Comparison of ENCODE assay signal across 1 cellular context in the genomic region with DNA sequence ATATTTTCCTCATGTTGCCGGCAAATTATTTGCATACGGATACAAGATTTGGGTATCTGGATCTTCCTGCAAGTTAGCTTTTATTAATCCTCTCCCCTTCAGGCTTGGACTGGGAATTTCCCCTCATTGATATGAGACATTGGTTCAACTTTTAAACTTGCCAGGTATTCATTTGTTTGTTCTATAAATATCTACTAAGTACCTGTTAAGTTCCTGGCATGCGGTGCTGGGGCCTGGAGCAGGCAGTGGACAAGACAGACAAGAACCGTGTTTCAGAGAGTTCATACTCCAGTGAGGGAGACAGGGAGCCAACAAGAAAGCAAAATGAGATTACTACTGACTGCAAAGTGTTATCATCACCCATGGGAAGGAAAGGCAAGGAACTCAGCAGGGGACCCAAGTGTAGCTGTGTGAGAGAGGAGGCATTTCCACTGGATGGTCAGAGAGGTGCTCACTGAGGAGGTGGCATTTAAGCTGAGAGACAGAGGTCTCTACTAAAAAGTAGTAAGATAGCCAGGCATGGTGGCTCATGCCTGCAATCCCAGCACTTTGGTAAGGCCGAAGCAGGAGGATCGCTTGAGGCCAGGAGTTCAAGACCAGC.
TF ChIP-seq lines count a peak whose summit lies in the region.

No MANE protein-coding gene starts in this region.

TF ChIP-seq in WTC11, 78 proteins besides CTCF, POLR2A, EP300 and RAD21 (continued from another document):
- TF ChIP-seq, protein P1, sequence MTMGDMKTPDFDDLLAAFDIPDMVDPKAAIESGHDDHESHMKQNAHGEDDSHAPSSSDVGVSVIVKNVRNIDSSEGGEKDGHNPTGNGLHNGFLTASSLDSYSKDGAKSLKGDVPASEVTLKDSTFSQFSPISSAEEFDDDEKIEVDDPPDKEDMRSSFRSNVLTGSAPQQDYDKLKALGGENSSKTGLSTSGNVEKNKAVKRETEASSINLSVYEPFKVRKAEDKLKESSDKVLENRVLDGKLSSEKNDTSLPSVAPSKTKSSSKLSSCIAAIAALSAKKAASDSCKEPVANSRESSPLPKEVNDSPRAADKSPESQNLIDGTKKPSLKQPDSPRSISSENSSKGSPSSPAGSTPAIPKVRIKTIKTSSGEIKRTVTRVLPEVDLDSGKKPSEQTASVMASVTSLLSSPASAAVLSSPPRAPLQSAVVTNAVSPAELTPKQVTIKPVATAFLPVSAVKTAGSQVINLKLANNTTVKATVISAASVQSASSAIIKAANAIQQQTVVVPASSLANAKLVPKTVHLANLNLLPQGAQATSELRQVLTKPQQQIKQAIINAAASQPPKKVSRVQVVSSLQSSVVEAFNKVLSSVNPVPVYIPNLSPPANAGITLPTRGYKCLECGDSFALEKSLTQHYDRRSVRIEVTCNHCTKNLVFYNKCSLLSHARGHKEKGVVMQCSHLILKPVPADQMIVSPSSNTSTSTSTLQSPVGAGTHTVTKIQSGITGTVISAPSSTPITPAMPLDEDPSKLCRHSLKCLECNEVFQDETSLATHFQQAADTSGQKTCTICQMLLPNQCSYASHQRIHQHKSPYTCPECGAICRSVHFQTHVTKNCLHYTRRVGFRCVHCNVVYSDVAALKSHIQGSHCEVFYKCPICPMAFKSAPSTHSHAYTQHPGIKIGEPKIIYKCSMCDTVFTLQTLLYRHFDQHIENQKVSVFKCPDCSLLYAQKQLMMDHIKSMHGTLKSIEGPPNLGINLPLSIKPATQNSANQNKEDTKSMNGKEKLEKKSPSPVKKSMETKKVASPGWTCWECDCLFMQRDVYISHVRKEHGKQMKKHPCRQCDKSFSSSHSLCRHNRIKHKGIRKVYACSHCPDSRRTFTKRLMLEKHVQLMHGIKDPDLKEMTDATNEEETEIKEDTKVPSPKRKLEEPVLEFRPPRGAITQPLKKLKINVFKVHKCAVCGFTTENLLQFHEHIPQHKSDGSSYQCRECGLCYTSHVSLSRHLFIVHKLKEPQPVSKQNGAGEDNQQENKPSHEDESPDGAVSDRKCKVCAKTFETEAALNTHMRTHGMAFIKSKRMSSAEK (CRISPR knock-in tag; IDR thresholded peaks at IDR 0.05; ENCODE audit: borderline replicate concordance), result no peak
- TF ChIP-seq, protein P2, sequence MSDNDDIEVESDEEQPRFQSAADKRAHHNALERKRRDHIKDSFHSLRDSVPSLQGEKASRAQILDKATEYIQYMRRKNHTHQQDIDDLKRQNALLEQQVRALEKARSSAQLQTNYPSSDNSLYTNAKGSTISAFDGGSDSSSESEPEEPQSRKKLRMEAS (CRISPR knock-in tag; IDR thresholded peaks at IDR 0.05), result no peak
- TF ChIP-seq, protein P3, sequence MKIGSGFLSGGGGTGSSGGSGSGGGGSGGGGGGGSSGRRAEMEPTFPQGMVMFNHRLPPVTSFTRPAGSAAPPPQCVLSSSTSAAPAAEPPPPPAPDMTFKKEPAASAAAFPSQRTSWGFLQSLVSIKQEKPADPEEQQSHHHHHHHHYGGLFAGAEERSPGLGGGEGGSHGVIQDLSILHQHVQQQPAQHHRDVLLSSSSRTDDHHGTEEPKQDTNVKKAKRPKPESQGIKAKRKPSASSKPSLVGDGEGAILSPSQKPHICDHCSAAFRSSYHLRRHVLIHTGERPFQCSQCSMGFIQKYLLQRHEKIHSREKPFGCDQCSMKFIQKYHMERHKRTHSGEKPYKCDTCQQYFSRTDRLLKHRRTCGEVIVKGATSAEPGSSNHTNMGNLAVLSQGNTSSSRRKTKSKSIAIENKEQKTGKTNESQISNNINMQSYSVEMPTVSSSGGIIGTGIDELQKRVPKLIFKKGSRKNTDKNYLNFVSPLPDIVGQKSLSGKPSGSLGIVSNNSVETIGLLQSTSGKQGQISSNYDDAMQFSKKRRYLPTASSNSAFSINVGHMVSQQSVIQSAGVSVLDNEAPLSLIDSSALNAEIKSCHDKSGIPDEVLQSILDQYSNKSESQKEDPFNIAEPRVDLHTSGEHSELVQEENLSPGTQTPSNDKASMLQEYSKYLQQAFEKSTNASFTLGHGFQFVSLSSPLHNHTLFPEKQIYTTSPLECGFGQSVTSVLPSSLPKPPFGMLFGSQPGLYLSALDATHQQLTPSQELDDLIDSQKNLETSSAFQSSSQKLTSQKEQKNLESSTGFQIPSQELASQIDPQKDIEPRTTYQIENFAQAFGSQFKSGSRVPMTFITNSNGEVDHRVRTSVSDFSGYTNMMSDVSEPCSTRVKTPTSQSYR (CRISPR knock-in tag; IDR thresholded peaks at IDR 0.05), result no peak
- TF ChIP-seq SP1 (CRISPR knock-in tag; conservative IDR thresholded peaks at IDR 0.05), result no peak
- no peak for TF ChIP-seq TCF7 (CRISPR knock-in tag; IDR thresholded peaks at IDR 0.05; ENCODE audit: low read depth)
- no peak for TF ChIP-seq ZNF219 (CRISPR knock-in tag; IDR thresholded peaks at IDR 0.05; ENCODE audit: borderline replicate concordance)
- no peak for TF ChIP-seq GRHL2 (CRISPR knock-in tag; IDR thresholded peaks at IDR 0.05; ENCODE audit: insufficient replicate concordance, severe bottlenecking)
- TF ChIP-seq, protein P4, sequence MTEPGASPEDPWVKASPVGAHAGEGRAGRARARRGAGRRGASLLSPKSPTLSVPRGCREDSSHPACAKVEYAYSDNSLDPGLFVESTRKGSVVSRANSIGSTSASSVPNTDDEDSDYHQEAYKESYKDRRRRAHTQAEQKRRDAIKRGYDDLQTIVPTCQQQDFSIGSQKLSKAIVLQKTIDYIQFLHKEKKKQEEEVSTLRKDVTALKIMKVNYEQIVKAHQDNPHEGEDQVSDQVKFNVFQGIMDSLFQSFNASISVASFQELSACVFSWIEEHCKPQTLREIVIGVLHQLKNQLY (CRISPR knock-in tag; IDR thresholded peaks at IDR 0.05), result no peak
- no peak for TF ChIP-seq GABPB1 (CRISPR knock-in tag; IDR thresholded peaks at IDR 0.05)
- no peak for TF ChIP-seq JAZF1 (CRISPR knock-in tag; IDR thresholded peaks at IDR 0.05)
- TF ChIP-seq, protein P5, sequence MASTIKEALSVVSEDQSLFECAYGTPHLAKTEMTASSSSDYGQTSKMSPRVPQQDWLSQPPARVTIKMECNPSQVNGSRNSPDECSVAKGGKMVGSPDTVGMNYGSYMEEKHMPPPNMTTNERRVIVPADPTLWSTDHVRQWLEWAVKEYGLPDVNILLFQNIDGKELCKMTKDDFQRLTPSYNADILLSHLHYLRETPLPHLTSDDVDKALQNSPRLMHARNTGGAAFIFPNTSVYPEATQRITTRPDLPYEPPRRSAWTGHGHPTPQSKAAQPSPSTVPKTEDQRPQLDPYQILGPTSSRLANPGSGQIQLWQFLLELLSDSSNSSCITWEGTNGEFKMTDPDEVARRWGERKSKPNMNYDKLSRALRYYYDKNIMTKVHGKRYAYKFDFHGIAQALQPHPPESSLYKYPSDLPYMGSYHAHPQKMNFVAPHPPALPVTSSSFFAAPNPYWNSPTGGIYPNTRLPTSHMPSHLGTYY (CRISPR knock-in tag; IDR thresholded peaks at IDR 0.05), result no peak
- TF ChIP-seq SMAD3 (CRISPR knock-in tag; IDR thresholded peaks at IDR 0.05; ENCODE audit: borderline replicate concordance), result no peak
